ENCODE assay signal across 18 cellular contexts in the genomic region with DNA sequence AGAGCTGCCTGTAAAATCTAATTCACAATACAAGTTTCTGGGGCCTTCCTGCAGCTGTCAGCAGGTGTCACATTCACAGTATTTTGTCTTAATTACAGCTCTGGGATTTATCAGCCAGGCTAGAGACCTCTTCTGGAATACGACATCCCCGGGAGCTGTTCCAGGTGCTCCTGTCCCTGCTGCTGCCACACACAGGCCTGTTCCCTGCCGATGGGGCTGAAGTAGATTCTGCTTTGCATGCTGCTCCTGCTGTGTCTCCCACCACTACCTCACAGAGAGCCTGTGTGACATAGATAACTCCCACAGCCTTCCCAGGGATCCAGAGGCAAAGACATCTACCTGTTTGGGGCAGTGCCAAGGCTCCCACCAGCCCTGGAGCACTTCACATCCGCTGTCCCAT. TPM values are rescaled to one million over a fixed set of nuclear protein-coding genes. Genes with fewer than 3 reads are reported as not detected.
A peak's percentile ranks its signal among the peaks of the same experiment; 100 is the strongest.
DNase-seq lines count a peak whose midpoint lies in the region; ATAC-seq and TF ChIP-seq lines count a peak whose summit lies in the region.
"Had no signal": no experiment of that assay in that cellular context is flagged by ENCODE, and none has a peak within 500 bp of the region (broad histone marks: within the 10 kb centered on the region; RNA-seq: fewer than 3 reads in every experiment).

No MANE protein-coding gene starts in this region.

- H3K27me3 Mint-ChIP-seq in WTC11 (ENCODE audit: low read depth), result peaks cover 6% of the 10 kb centered on the region; the same call in 1 of the 2 replicates
- no peaks in the 10 kb centered on the region for H3K27me3 Mint-ChIP-seq in natural killer cell treated with Interleukin-12 subunit alpha and Interleukin-12 subunit beta and Interleukin-15 and Interleukin-18, amount 100 ng/mL, for 72 hours
- H3K27me3 Mint-ChIP-seq: CD4-positive, alpha-beta T cell had no signal

- H3K4me3 Mint-ChIP-seq in WTC11, result no peak overlapping the region
- H3K4me3 Mint-ChIP-seq in natural killer cell treated with Interleukin-12 subunit alpha and Interleukin-12 subunit beta and Interleukin-15 and Interleukin-18, amount 100 ng/mL, for 72 hours, result peak overlapping the region; percentile 74
- H3K4me3 Mint-ChIP-seq: CD4-positive, alpha-beta T cell had no signal

- DNase-seq in activated CD8-positive, alpha-beta memory T cell treated with anti-CD3 and anti-CD28 coated beads, Interleukin-2, amount 50 U/mL, for 48 hours, result peak; percentile 46
- no peak for DNase-seq in activated CD8-positive, alpha-beta memory T cell treated with anti-CD3 and anti-CD28 coated beads for 24 hours
- DNase-seq in NCI-H2081 (lab: John Stamatoyannopoulos, UW) (peak; percentile 34 to 78), WTC11 (ENCODE audit: low spot score) (no peak), ascending aorta (ENCODE audit: low spot score in 2 of 2) (no peak), esophagus squamous epithelium (lab: John Stamatoyannopoulos, UW) (no peak), NOMO-1 treated with dmso at 0.1 percent for 144 hours (lab: John Stamatoyannopoulos, UW; ENCODE audit: unreplicated experiment) (no peak)
- DNase-seq in natural killer cell treated with Interleukin-12 subunit alpha and Interleukin-12 subunit beta and Interleukin-15 and Interleukin-18, amount 100 ng/mL, for 72 hours (ENCODE audit: low spot score), result no peak
- DNase-seq: activated naive CD4-positive, alpha-beta T cell; aorta; CD4-positive, alpha-beta T cell; Kasumi-1; left lung; NCI-H187; stimulated activated CD4-positive, alpha-beta T cell treated with anti-CD3 and anti-CD28 coated beads, Interleukin-2, amount 100 ng/mL, for 24 hours; uterus had no signal

- ATAC-seq in WTC11, result peak; percentile 29; the same call in 1 of the 2 replicates
- ATAC-seq in natural killer cell treated with Interleukin-12 subunit alpha and Interleukin-12 subunit beta and Interleukin-15 and Interleukin-18, amount 100 ng/mL, for 72 hours, result no peak
- ATAC-seq: left lung had no signal

- H3K27ac Mint-ChIP-seq in WTC11, result no peak overlapping the region
- H3K27ac Mint-ChIP-seq in natural killer cell treated with Interleukin-12 subunit alpha and Interleukin-12 subunit beta and Interleukin-15 and Interleukin-18, amount 100 ng/mL, for 72 hours, result peak overlapping the region; percentile 69 to 87
- H3K27ac Mint-ChIP-seq: CD4-positive, alpha-beta T cell had no signal

- TF ChIP-seq POLR2A in esophagus squamous epithelium (IDR thresholded peaks at IDR 0.05), result no peak

- CTCF ChIA-PET in WTC11 (lab: Charles Lee), result interaction anchor here (1.5 kb wide), 1 partner anchor 26 kb away, joined by 4 read pairs; no protein-coding TSS in a partner anchor

- TF ChIP-seq CTCF in WTC11 (IDR thresholded peaks at IDR 0.05) (no peak), ascending aorta (IDR thresholded peaks at IDR 0.05) (no peak), esophagus squamous epithelium (IDR thresholded peaks at IDR 0.05) (no peak)

- POLR2A ChIA-PET in WTC11 (lab: Charles Lee), result no interaction called here

- no peaks in the 10 kb centered on the region for H3K36me3 Mint-ChIP-seq in WTC11
- no peaks in the 10 kb centered on the region for H3K36me3 Mint-ChIP-seq in natural killer cell treated with Interleukin-12 subunit alpha and Interleukin-12 subunit beta and Interleukin-15 and Interleukin-18, amount 100 ng/mL, for 72 hours

- intact Hi-C loops in ascending aorta (cut with DNase I) (no loop called here), esophagus squamous epithelium (cut with DNase I) (no loop called here)

- no peaks in the 10 kb centered on the region for H3K9me3 Mint-ChIP-seq in WTC11
- H3K9me3 Mint-ChIP-seq in natural killer cell treated with Interleukin-12 subunit alpha and Interleukin-12 subunit beta and Interleukin-15 and Interleukin-18, amount 100 ng/mL, for 72 hours, result no peaks in the 10 kb centered on the region
- H3K9me3 Mint-ChIP-seq: CD4-positive, alpha-beta T cell had no signal

- 83% methylated on average over 3 of the region's 4 CpGs; no CpG with 5 or more reads in 1 of the 2 donors for WGBS in esophagus squamous epithelium, 2 donors

- no peak overlapping the region for H3K27ac ChIP-seq in ascending aorta
- H3K27ac ChIP-seq in esophagus squamous epithelium, result no peak overlapping the region
- H3K27ac ChIP-seq: left lung, SJSA1, uterus had no signal

- no peaks in the 10 kb centered on the region for H3K36me3 ChIP-seq in ascending aorta
- no peaks in the 10 kb centered on the region for H3K36me3 ChIP-seq in esophagus squamous epithelium
- H3K36me3 ChIP-seq: left lung, SJSA1, uterus had no signal

- H3K27me3 ChIP-seq in ascending aorta (no peaks in the 10 kb centered on the region), esophagus squamous epithelium (no peaks in the 10 kb centered on the region)
- H3K27me3 ChIP-seq: left lung, SJSA1, uterus had no signal

- H3K9me3 ChIP-seq in ascending aorta (no peaks in the 10 kb centered on the region), esophagus squamous epithelium (no peaks in the 10 kb centered on the region)
- H3K9me3 ChIP-seq: left lung, SJSA1, uterus had no signal

- H3K4me1 ChIP-seq in ascending aorta (no peaks in the 10 kb centered on the region), esophagus squamous epithelium (peaks cover 0 to 11% (median 0%) of the 10 kb centered on the region in 3 donors)
- H3K4me1 ChIP-seq: uterus had no signal

- peaks cover 8% of the 10 kb centered on the region for H3K4me1 Mint-ChIP-seq in WTC11
- peaks cover 72 to 73% of the 10 kb centered on the region in 2 donors for H3K4me1 Mint-ChIP-seq in natural killer cell treated with Interleukin-12 subunit alpha and Interleukin-12 subunit beta and Interleukin-15 and Interleukin-18, amount 100 ng/mL, for 72 hours (ENCODE audit: low read depth in 2 of 2)

- H3K4me3 ChIP-seq in ascending aorta, result no peak overlapping the region
- H3K4me3 ChIP-seq in esophagus squamous epithelium, result no peak overlapping the region
- H3K4me3 ChIP-seq: left lung, SJSA1, uterus had no signal

TF ChIP-seq in WTC11, 78 proteins besides CTCF, POLR2A, EP300 and RAD21 (continues in another document):
- TF ChIP-seq, protein P1, sequence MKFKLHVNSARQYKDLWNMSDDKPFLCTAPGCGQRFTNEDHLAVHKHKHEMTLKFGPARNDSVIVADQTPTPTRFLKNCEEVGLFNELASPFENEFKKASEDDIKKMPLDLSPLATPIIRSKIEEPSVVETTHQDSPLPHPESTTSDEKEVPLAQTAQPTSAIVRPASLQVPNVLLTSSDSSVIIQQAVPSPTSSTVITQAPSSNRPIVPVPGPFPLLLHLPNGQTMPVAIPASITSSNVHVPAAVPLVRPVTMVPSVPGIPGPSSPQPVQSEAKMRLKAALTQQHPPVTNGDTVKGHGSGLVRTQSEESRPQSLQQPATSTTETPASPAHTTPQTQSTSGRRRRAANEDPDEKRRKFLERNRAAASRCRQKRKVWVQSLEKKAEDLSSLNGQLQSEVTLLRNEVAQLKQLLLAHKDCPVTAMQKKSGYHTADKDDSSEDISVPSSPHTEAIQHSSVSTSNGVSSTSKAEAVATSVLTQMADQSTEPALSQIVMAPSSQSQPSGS (CRISPR knock-in tag; IDR thresholded peaks at IDR 0.05; ENCODE audit: borderline replicate concordance, low read depth), result no peak
- TF ChIP-seq, protein P2, sequence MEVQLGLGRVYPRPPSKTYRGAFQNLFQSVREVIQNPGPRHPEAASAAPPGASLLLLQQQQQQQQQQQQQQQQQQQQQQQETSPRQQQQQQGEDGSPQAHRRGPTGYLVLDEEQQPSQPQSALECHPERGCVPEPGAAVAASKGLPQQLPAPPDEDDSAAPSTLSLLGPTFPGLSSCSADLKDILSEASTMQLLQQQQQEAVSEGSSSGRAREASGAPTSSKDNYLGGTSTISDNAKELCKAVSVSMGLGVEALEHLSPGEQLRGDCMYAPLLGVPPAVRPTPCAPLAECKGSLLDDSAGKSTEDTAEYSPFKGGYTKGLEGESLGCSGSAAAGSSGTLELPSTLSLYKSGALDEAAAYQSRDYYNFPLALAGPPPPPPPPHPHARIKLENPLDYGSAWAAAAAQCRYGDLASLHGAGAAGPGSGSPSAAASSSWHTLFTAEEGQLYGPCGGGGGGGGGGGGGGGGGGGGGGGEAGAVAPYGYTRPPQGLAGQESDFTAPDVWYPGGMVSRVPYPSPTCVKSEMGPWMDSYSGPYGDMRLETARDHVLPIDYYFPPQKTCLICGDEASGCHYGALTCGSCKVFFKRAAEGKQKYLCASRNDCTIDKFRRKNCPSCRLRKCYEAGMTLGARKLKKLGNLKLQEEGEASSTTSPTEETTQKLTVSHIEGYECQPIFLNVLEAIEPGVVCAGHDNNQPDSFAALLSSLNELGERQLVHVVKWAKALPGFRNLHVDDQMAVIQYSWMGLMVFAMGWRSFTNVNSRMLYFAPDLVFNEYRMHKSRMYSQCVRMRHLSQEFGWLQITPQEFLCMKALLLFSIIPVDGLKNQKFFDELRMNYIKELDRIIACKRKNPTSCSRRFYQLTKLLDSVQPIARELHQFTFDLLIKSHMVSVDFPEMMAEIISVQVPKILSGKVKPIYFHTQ (CRISPR knock-in tag; IDR thresholded peaks at IDR 0.05), result no peak
- TF ChIP-seq ZNF317 (CRISPR knock-in tag; IDR thresholded peaks at IDR 0.05; ENCODE audit: borderline replicate concordance, low read depth), result no peak
- no peak for TF ChIP-seq ZNF232 (CRISPR knock-in tag; IDR thresholded peaks at IDR 0.05)
- no peak for TF ChIP-seq ZNF423 (CRISPR knock-in tag; IDR thresholded peaks at IDR 0.05)
- no peak for TF ChIP-seq MXD4 (CRISPR knock-in tag; IDR thresholded peaks at IDR 0.05; ENCODE audit: borderline replicate concordance)
- no peak for TF ChIP-seq RORB (CRISPR knock-in tag; IDR thresholded peaks at IDR 0.05)
- TF ChIP-seq ZBTB21 (CRISPR knock-in tag; IDR thresholded peaks at IDR 0.05; ENCODE audit: borderline replicate concordance), result no peak

RNA-seq across cellular contexts. Expression of a gene that starts 20.4 kb away (rescaled TPM):
- total RNA-seq in WTC11 (2021) (1.2 to 2.2 TPM (median 1.8 TPM) in 3 replicates), ascending aorta (4.6 TPM), esophagus squamous epithelium (1 to 10 TPM in 1 of 4 donors, under 1 TPM in 3; 0.70 to 1.1 (median 0.89) TPM)
- 10 to 100 TPM in 1 of 2 donors, 1 to 10 TPM in 1; 7.8 to 31.8 TPM for total RNA-seq in natural killer cell treated with Interleukin-12 subunit alpha and Interleukin-12 subunit beta and Interleukin-15 and Interleukin-18, amount 100 ng/mL, for 72 hours
- total RNA-seq: HT-29 had no signal

Comparison
In these comparisons a context has a peak if more than half of its experiments do, and no peak if none do; other contexts are left out.
1. DNase-seq: peak in activated CD8-positive, alpha-beta memory T cell treated with anti-CD3 and anti-CD28 coated beads, Interleukin-2, amount 50 U/mL, for 48 hours (single experiment) and NCI-H2081 (2 of 2); none in activated CD8-positive, alpha-beta memory T cell treated with anti-CD3 and anti-CD28 coated beads for 24 hours (single experiment), WTC11 (single experiment), natural killer cell treated with Interleukin-12 subunit alpha and Interleukin-12 subunit beta and Interleukin-15 and Interleukin-18, amount 100 ng/mL, for 72 hours (single experiment), ascending aorta (0 of 2), esophagus squamous epithelium (single experiment) and NOMO-1 treated with dmso at 0.1 percent for 144 hours (single experiment).